ENCODE assay signal across 28 cellular contexts in genomic region chr22:26324150-26324549, GRCh38.
"Had no signal": no experiment of that assay in that cellular context is flagged by ENCODE, and none has a peak within 500 bp of the region (broad histone marks: within the 10 kb centered on the region; RNA-seq: fewer than 3 reads in every experiment).

No MANE protein-coding gene starts in this region.

- H3K27ac ChIP-seq: ascending aorta, cardiac muscle cell, VCaP had no signal

- H3K4me1 ChIP-seq: ascending aorta had no signal

- H3K36me3 ChIP-seq: ascending aorta, cardiac muscle cell had no signal

- H3K27me3 ChIP-seq: ascending aorta, cardiac muscle cell had no signal

- H3K4me3 ChIP-seq: ascending aorta, cardiac muscle cell had no signal

- DNase-seq: activated B cell treated with CpG ODN at 0.5 μM for 24 hours; activated CD4-positive, alpha-beta memory T cell treated with anti-CD3 and anti-CD28 coated beads, Interleukin-2, amount 10 ng/mL, durations not matched to agents 7 days and 5 days; activated CD4-positive, alpha-beta T cell treated with anti-CD3 and anti-CD28 coated beads for 4 hours; activated CD4-positive, alpha-beta T cell treated with anti-CD3 and anti-CD28 coated beads, Interleukin-2, amount 10 ng/mL, durations not matched to agents 7 days and 5 days; activated CD4-positive, alpha-beta T cell treated with anti-CD3 and anti-CD28 coated beads, Interleukin-2, amount 50 U/mL, for 48 hours; activated CD4-positive, CD25-positive, alpha-beta regulatory T cell treated with anti-CD3 and anti-CD28 coated beads, Interleukin-2, amount 50 U/mL, for 72 hours; activated CD8-positive, alpha-beta memory T cell treated with anti-CD3 and anti-CD28 coated beads for 24 hours; activated CD8-positive, alpha-beta memory T cell treated with anti-CD3 and anti-CD28 coated beads, Interleukin-2, amount 10 ng/mL, durations not matched to agents 7 days and 5 days; activated CD8-positive, alpha-beta memory T cell treated with anti-CD3 and anti-CD28 coated beads, Interleukin-2, amount 50 U/mL, for 48 hours; activated CD8-positive, alpha-beta T cell treated with anti-CD3 and anti-CD28 coated beads, Interleukin-2, amount 10 ng/mL, durations not matched to agents 7 days and 5 days; activated effector memory CD4-positive, alpha-beta T cell treated with Interleukin-2 at 50 U/mL for 16 hours; activated gamma-delta T cell; activated naive CD4-positive, alpha-beta T cell treated with anti-CD3 and anti-CD28 coated beads, Interleukin-2, amount 10 ng/mL, durations not matched to agents 7 days and 5 days; activated naive CD4-positive, alpha-beta T cell treated with Interleukin-2 at 50 U/mL for 16 hours; activated naive CD8-positive, alpha-beta T cell treated with anti-CD3 and anti-CD28 coated beads, Interleukin-2, amount 10 ng/mL, durations not matched to agents 7 days and 5 days; activated naive CD8-positive, alpha-beta T cell treated with anti-CD3 and anti-CD28 coated beads, Interleukin-2, amount 50 U/mL, for 24 hours; activated T-cell treated with anti-CD3 and anti-CD28 coated beads, Interleukin-2, amount 50 U/mL, for 24 hours; activated T-cell treated with anti-CD3 and anti-CD28 coated beads, Interleukin-2, amount 50 U/mL, for 48 hours; amygdala; anterior cingulate cortex; caudate nucleus; cerebellar nuclear complex; T-helper 1 cell; T-helper 2 cell; T-helper 9 cell had no signal

- H3K9me3 ChIP-seq: ascending aorta had no signal

- ATAC-seq: activated CD8-positive, alpha-beta memory T cell treated with anti-CD3 and anti-CD28 coated beads, Interleukin-2, amount 10 ng/mL, durations not matched to agents 7 days and 5 days; activated CD8-positive, alpha-beta T cell treated with anti-CD3 and anti-CD28 coated beads, Interleukin-2, amount 10 ng/mL, durations not matched to agents 7 days and 5 days; activated naive CD8-positive, alpha-beta T cell treated with anti-CD3 and anti-CD28 coated beads, Interleukin-2, amount 50 U/mL, for 24 hours had no signal
